Comparison of ENCODE assay signal across 11 cellular contexts in the genomic region with DNA sequence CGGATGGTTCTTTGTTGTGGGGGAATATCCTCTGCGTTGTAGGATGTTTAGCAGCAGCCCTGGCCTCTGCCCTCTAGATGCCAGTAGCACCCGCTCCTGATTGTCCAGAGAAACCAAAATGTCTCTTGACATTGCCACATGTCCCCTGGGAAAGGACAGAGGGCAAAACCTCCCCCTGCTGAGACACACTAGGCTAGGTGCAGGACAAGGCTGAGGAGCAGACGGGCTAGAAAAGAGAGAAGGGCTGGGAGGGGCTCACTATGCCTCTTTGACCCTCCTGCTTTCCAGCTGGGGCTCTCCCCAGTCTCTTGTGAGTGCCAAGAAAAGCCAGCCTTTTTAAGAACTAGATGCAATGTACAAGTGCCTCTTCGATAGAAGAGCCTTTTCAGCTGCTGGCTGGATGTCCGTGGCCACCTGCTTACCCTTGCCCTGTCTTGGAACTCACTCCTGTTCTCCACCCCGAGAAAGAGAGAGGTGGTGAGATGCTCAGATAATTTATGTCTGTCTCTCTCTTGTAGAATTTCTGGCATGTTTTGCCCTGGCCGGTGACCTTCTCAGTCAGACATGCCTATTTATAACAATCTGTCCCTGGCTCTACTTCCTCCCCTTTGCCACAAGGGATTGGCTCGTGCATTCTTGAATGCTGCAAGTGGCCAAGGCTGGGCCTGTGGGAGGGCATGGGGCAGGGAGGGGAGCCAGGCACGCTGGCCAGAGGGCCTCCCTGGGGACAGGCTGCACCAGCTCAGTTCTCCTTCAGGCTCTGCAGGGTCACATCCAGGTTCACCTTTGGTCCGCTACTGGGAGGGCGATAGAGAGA.
DNase-seq lines count a peak whose midpoint lies in the region; ATAC-seq and TF ChIP-seq lines count a peak whose summit lies in the region.
"Had no signal": no experiment of that assay in that cellular context is flagged by ENCODE, and none has a peak within 500 bp of the region (broad histone marks: within the 10 kb centered on the region; RNA-seq: fewer than 3 reads in every experiment).

No MANE protein-coding gene starts in this region.

- no peaks in the 10 kb centered on the region for H3K36me3 ChIP-seq in thyroid gland

- H3K4me1 ChIP-seq in thyroid gland, result peaks cover 34 to 35% of the 10 kb centered on the region in 2 donors

- H3K36me3 Mint-ChIP-seq in T-helper 17 cell (ENCODE audit: low read depth), result peaks cover 6% of the 10 kb centered on the region

- peak overlapping the region; percentile 83 to 90 (median 85) for H3K27ac ChIP-seq in thyroid gland

- 10 to 20% methylated on average over 11 to 12 of the region's 12 CpGs for WGBS in thyroid gland, 2 donors

- DNase-seq in NCI-H187 (lab: John Stamatoyannopoulos, UW) (peak; percentile 56 to 94), NCI-H187 treated with DMSO at 0.1 percent for 48 hours (lab: John Stamatoyannopoulos, UW) (no peak), T-helper 17 cell (no peak), left kidney (ENCODE audit: low read depth, low spot score) (peak; percentile 69), thyroid gland (peak; percentile 67 to 73), GM19240 (ENCODE audit: insufficient read length, low spot score) (no peak), COR-L47 (lab: John Stamatoyannopoulos, UW) (no peak)
- DNase-seq: foreskin melanocyte; stimulated activated CD8-positive, alpha-beta memory T cell treated with anti-CD3 and anti-CD28 coated beads, Interleukin-4, amount 100 ng/mL, for 48 hours had no signal

- ATAC-seq in T-helper 17 cell (no peak), GM21528 (IDR thresholded peaks at IDR 0.05; ENCODE audit: low FRiP score, unreplicated experiment) (no peak)

- H3K4me1 Mint-ChIP-seq in T-helper 17 cell, result peaks cover 12% of the 10 kb centered on the region

- H3K9me3 ChIP-seq in T-helper 17 cell (ENCODE audit: control insufficient read depth, low read length, poor library complexity, severe bottlenecking) (no peaks in the 10 kb centered on the region), thyroid gland (no peaks in the 10 kb centered on the region)

- TF ChIP-seq CTCF in thyroid gland (IDR thresholded peaks at IDR 0.05), result peak in 1 of 6 experiments; percentile 10

- H3K27ac Mint-ChIP-seq in T-helper 17 cell, result peak overlapping the region; percentile 49
- H3K27ac Mint-ChIP-seq: activated naive CD4-positive, alpha-beta T cell treated with anti-CD3 and anti-CD28 coated beads for 36 hours had no signal

- H3K27me3 Mint-ChIP-seq in T-helper 17 cell, result peaks cover 44% of the 10 kb centered on the region

- TF ChIP-seq POLR2A in thyroid gland (IDR thresholded peaks at IDR 0.05), result no peak

- H3K4me3 Mint-ChIP-seq in T-helper 17 cell, result no peak overlapping the region
- H3K4me3 Mint-ChIP-seq: activated naive CD4-positive, alpha-beta T cell treated with anti-CD3 and anti-CD28 coated beads for 36 hours had no signal

- H3K4me3 ChIP-seq in thyroid gland (replicated peaks in 1 of 3), result no peak overlapping the region

- intact Hi-C loops in thyroid gland (cut with DNase I), result loop anchor here (10.0 kb wide), 1 partner anchor 510 kb away; no protein-coding TSS in a partner anchor

- no peaks in the 10 kb centered on the region for H3K27me3 ChIP-seq in thyroid gland

Comparison
In these comparisons a context has a peak if more than half of its experiments do, and no peak if none do; other contexts are left out.
1. DNase-seq: peak in NCI-H187 (2 of 2), left kidney (single experiment) and thyroid gland (2 of 2); none in NCI-H187 treated with DMSO at 0.1 percent for 48 hours (single experiment), T-helper 17 cell (0 of 3), GM19240 (single experiment) and COR-L47 (single experiment).